In genomic region chr2:130571929-130572328, GRCh38 we compare ENCODE assay signal across 11 cellular contexts. TPM values are rescaled to one million over a fixed set of nuclear protein-coding genes. Genes with fewer than 3 reads are reported as not detected.
"Had no signal": no experiment of that assay in that cellular context is flagged by ENCODE, and none has a peak within 500 bp of the region (broad histone marks: within the 10 kb centered on the region; RNA-seq: fewer than 3 reads in every experiment).

No MANE protein-coding gene starts in this region.

RNA-seq across cellular contexts. Expression of gene CFC1, which starts 27.4 kb away (rescaled TPM):
- total RNA-seq: OCI-LY7, PC-3, PC-9, Peyer's patch, Right ventricle myocardium inferior, Right ventricle myocardium superior, RPMI7951, SJCRH30, SJSA1, SK-MEL-5 had no signal
- polyA plus RNA-seq: SK-N-SH had no signal

RNA-seq across cellular contexts. Expression of gene POTEJ, which starts 39.3 kb away (rescaled TPM):
- total RNA-seq: PC-3, PC-9, Right ventricle myocardium inferior, Right ventricle myocardium superior, RPMI7951, SJSA1, SK-MEL-5 had no signal
- polyA plus RNA-seq: SK-N-SH had no signal

RNA-seq across cellular contexts. Expression of gene CFC1B, which starts 50.9 kb away (rescaled TPM):
- total RNA-seq: OCI-LY7, PC-3, PC-9, Peyer's patch, Right ventricle myocardium inferior, Right ventricle myocardium superior, RPMI7951, SJCRH30, SJSA1, SK-MEL-5 had no signal
- polyA plus RNA-seq: SK-N-SH had no signal
